In the genomic region with DNA sequence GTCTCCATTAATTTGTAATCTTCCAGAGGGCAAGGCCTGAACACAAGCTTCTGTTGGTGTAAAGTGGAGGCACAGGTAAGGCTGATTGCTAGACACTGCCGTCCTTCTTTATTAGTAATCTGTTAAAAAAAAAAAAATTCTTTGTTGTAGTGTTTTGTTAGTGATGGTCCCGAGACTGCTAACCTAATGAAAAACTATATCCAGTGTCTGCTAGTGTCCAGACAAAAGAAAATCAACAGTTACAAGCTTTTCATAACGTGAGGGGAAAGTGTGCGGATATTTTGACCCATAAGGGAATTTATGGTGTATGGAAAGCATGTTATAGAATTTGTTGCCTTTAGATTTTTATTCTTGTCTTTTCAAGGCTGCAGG, we compare ENCODE assay signal across 8 cellular contexts. TPM values are rescaled to one million over a fixed set of nuclear protein-coding genes. Genes with fewer than 3 reads are reported as not detected.
DNase-seq lines count a peak whose midpoint lies in the region; ATAC-seq and TF ChIP-seq lines count a peak whose summit lies in the region.

No MANE protein-coding gene starts in this region.

- no peak for ATAC-seq in HG03039 (IDR thresholded peaks at IDR 0.05; ENCODE audit: unreplicated experiment)

- peak overlapping the region; percentile 84 for H3K9ac ChIP-seq in Karpas-422 (ENCODE audit: low read length)

- H2AFZ ChIP-seq in Karpas-422 (ENCODE audit: low read length) = peak overlapping the region; percentile 96

- H3K27ac ChIP-seq in Karpas-422 (ENCODE audit: low read length) = peak overlapping the region; percentile 83; the same call in 1 of the 2 replicates

- peaks cover 3% of the 10 kb centered on the region for H3K79me2 ChIP-seq in Karpas-422 (ENCODE audit: low read length)

- no peaks in the 10 kb centered on the region for H3K9me3 ChIP-seq in Karpas-422 (ENCODE audit: low read length)

- peaks cover 18% of the 10 kb centered on the region for H3K36me3 Mint-ChIP-seq in dendritic cell treated with granulocyte-macrophage colony-stimulating factor and Interleukin-4, amounts not matched to agents 40 ng/mL and 50 ng/mL, for 4 days (ENCODE audit: low read depth)
- H3K36me3 Mint-ChIP-seq in nephron (ENCODE audit: low read depth) = no peaks in the 10 kb centered on the region

- peak overlapping the region; percentile 99 for H3K4me2 ChIP-seq in Karpas-422 (ENCODE audit: low read depth, low read length, poor library complexity, severe bottlenecking)

- H3K9me3 Mint-ChIP-seq in dendritic cell treated with granulocyte-macrophage colony-stimulating factor and Interleukin-4, amounts not matched to agents 40 ng/mL and 50 ng/mL, for 4 days = no peaks in the 10 kb centered on the region
- no peaks in the 10 kb centered on the region for H3K9me3 Mint-ChIP-seq in nephron

- peak overlapping the region; percentile 98 for H3K27ac Mint-ChIP-seq in dendritic cell treated with granulocyte-macrophage colony-stimulating factor and Interleukin-4, amounts not matched to agents 40 ng/mL and 50 ng/mL, for 4 days
- H3K27ac Mint-ChIP-seq in nephron = peak overlapping the region; percentile 99 to 100 (median 100)

- peaks cover 24% of the 10 kb centered on the region for H3K4me1 Mint-ChIP-seq in dendritic cell treated with granulocyte-macrophage colony-stimulating factor and Interleukin-4, amounts not matched to agents 40 ng/mL and 50 ng/mL, for 4 days (ENCODE audit: low read depth)
- H3K4me1 Mint-ChIP-seq in nephron = peaks cover 41% of the 10 kb centered on the region

- H3K9me2 ChIP-seq in Karpas-422 (replicated peaks; ENCODE audit: insufficient read depth, low read length) = no peaks in the 10 kb centered on the region

- H3K4me3 Mint-ChIP-seq in dendritic cell treated with granulocyte-macrophage colony-stimulating factor and Interleukin-4, amounts not matched to agents 40 ng/mL and 50 ng/mL, for 4 days = no peak overlapping the region
- peak overlapping the region; percentile 94 to 98 (median 98) for H3K4me3 Mint-ChIP-seq in nephron

- DNase-seq in BJ (ENCODE audit: low read depth) = no peak
- no peak for DNase-seq in Karpas-422
- no peak for DNase-seq in NCI-H1694 (lab: John Stamatoyannopoulos, UW)
- no peak for DNase-seq in activated CD8-positive, alpha-beta memory T cell treated with anti-CD3 and anti-CD28 coated beads for 24 hours
- DNase-seq in OCI-M2 (lab: John Stamatoyannopoulos, UW; ENCODE audit: unreplicated experiment) = no peak

- POLR2A ChIA-PET in BJ (lab: Charles Lee) = no interaction called here

- intact Hi-C loops in dendritic cell treated with granulocyte-macrophage colony-stimulating factor and Interleukin-4, amounts not matched to agents 40 ng/mL and 50 ng/mL, for 4 days (cut with micrococcal nuclease) = loop anchor here (2.0 to 5.0 kb wide), 2 partner anchors 36 to 53 kb away; no protein-coding TSS in a partner anchor

- peaks cover 3% of the 10 kb centered on the region for H3K27me3 Mint-ChIP-seq in dendritic cell treated with granulocyte-macrophage colony-stimulating factor and Interleukin-4, amounts not matched to agents 40 ng/mL and 50 ng/mL, for 4 days
- no peaks in the 10 kb centered on the region for H3K27me3 Mint-ChIP-seq in nephron (ENCODE audit: low read depth)

- H3K4me1 ChIP-seq in Karpas-422 (ENCODE audit: low read length) = peaks cover 25% of the 10 kb centered on the region

- H4K20me1 ChIP-seq in Karpas-422 (ENCODE audit: insufficient read depth, low read depth, low read length) = no peaks in the 10 kb centered on the region

- no peak for TF ChIP-seq CTCF in BJ (IDR thresholded peaks at IDR 0.05; ENCODE audit: insufficient read depth, low read depth, low read length)
- no peak for TF ChIP-seq CTCF in nephron (IDR thresholded peaks at IDR 0.05; ENCODE audit: unreplicated experiment in 3 of 3)

- peak overlapping the region; percentile 69 for H3K4me3 ChIP-seq in BJ (ENCODE audit: low read depth, low read length)
- peak overlapping the region; percentile 85 for H3K4me3 ChIP-seq in Karpas-422 (ENCODE audit: low read length)

- no peaks in the 10 kb centered on the region for H3K27me3 ChIP-seq in BJ (ENCODE audit: control insufficient read depth, insufficient read depth, low read length)
- H3K27me3 ChIP-seq in Karpas-422 (ENCODE audit: low read length) = no peaks in the 10 kb centered on the region

- H3K36me3 ChIP-seq in BJ (ENCODE audit: control insufficient read depth, insufficient read depth, low read length) (no peaks in the 10 kb centered on the region), Karpas-422 (ENCODE audit: insufficient read depth, low read length) (no peaks in the 10 kb centered on the region)

- CTCF ChIA-PET in BJ (lab: Yijun Ruan, JAX) = interaction anchor here (0.6 kb wide), 1 partner anchor 357 kb away, joined by 3 read pairs; no protein-coding TSS in a partner anchor

RNA-seq across cellular contexts. Expression of a gene that starts 4.2 kb away (rescaled TPM):
- polyA plus RNA-seq in BJ (2011; rRNA removed) = 13.6 and 17.1 TPM in 2 replicates
- 27.5 and 30.0 TPM in 2 replicates for polyA minus RNA-seq in BJ (2011; rRNA and poly(A)+ RNA removed)
- total RNA-seq in Karpas-422 (2014; rRNA removed; shearing (Covaris generic); ENCODE audit: low replicate concordance) = 23.4 and 40.8 TPM in 2 replicates
